In the genomic region with DNA sequence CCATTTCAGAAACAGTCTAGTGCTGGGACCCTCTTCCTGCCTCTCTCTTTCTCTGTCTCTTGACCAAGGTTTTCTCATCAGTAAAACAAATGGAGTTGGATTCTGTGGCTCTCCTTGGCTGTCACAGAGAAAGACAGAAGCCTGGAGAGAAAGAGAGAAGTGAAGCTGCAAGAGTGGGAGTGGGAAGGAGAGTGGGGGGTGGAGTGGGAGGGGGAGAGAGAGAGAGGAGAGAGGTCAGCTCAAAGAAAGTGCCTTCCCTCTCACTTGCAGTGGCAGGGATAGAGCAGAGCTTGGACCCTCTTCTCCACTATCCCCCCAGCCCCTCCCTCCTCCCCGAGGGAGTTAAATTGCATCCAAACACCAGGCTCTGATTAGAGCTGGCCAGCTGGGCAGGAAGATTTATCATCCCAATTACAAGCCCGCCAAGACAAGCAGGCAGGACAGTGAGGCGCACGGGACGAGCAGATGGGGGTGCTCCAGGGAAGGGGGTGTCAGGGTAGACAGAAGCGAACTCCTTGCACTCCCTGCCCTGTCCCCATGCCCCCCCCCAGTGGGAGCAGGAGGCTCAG, we compare ENCODE assay signal across 16 cellular contexts.
"Had no signal": no experiment of that assay in that cellular context is flagged by ENCODE, and none has a peak within 500 bp of the region (broad histone marks: within the 10 kb centered on the region; RNA-seq: fewer than 3 reads in every experiment).

No MANE protein-coding gene starts in this region.

- H3K27ac ChIP-seq: cardiac muscle cell, heart left ventricle, left lung, prostate gland, suprapubic skin, VCaP had no signal

- H3K4me1 ChIP-seq: heart left ventricle, left lung, prostate gland, suprapubic skin had no signal

- DNase-seq: activated CD4-positive, alpha-beta T cell treated with anti-CD3 and anti-CD28 coated beads for 4 hours; activated naive CD4-positive, alpha-beta T cell treated with Interleukin-2 at 50 U/mL for 16 hours; foreskin melanocyte; heart left ventricle; left lung; mucosa of descending colon; naive thymus-derived CD8-positive, alpha-beta T cell; occipital lobe; stimulated activated naive CD4-positive, alpha-beta T cell treated with Interleukin-2 at 50 U/mL for 16 hours; T1000 had no signal

- H3K27me3 ChIP-seq: cardiac muscle cell had no signal

- FAIRE-seq: astrocyte had no signal

- H3K4me3 ChIP-seq: cardiac muscle cell, heart left ventricle, left lung, mucosa of descending colon, prostate gland, suprapubic skin had no signal

- H3K36me3 ChIP-seq: cardiac muscle cell, heart left ventricle, left lung, prostate gland, suprapubic skin had no signal

- ATAC-seq: heart left ventricle; left lung; mucosa of descending colon; naive thymus-derived CD8-positive, alpha-beta T cell; sciatic nerve had no signal

- H3K9me3 ChIP-seq: heart left ventricle, left lung, mucosa of descending colon, prostate gland, suprapubic skin had no signal
